ENCODE assay signal across 33 cellular contexts in genomic region chr1:206145771-206146290, GRCh38. TPM values are rescaled to one million over a fixed set of nuclear protein-coding genes. Genes with fewer than 3 reads are reported as not detected.
"Had no signal": no experiment of that assay in that cellular context is flagged by ENCODE, and none has a peak within 500 bp of the region (broad histone marks: within the 10 kb centered on the region; RNA-seq: fewer than 3 reads in every experiment).

No MANE protein-coding gene starts in this region.

- H3K9me3 ChIP-seq: esophagus squamous epithelium, heart right ventricle, left lung, mucosa of descending colon, neutrophil, pancreas, spleen, suprapubic skin, transverse colon, upper lobe of right lung, uterus had no signal

- H3K4me3 ChIP-seq: esophagus squamous epithelium, heart right ventricle, left lung, mucosa of descending colon, pancreas, spleen, suprapubic skin, transverse colon, upper lobe of right lung, uterus had no signal

- H3K9me3 Mint-ChIP-seq: effector memory CD8-positive, alpha-beta T cell; stimulated activated naive CD8-positive, alpha-beta T cell treated with anti-CD3 and anti-CD28 coated beads, Interleukin-15, Interleukin-2, amounts not matched to agents 100 ng/mL and 50 ng/mL, for 24 hours had no signal

- H3K4me1 ChIP-seq: esophagus squamous epithelium, heart right ventricle, left lung, spleen, suprapubic skin, transverse colon, upper lobe of right lung, uterus had no signal

- H3K27ac Mint-ChIP-seq: effector memory CD8-positive, alpha-beta T cell; mesothelial cell of epicardium; naive thymus-derived CD8-positive, alpha-beta T cell; nephron progenitor cell; stimulated activated naive B cell treated with anti-CD40 and anti-IgM and Interleukin-4, amounts not matched to agents 10 μg/mL and 1 μg/mL and 100 μg/mL, for 72 hours; stimulated activated naive CD8-positive, alpha-beta T cell treated with anti-CD3 and anti-CD28 coated beads, Interleukin-15, Interleukin-2, amounts not matched to agents 100 ng/mL and 50 ng/mL, for 24 hours had no signal

- DNase-seq: cortex of kidney; effector memory CD8-positive, alpha-beta T cell; erythroblast; esophagus squamous epithelium; foreskin melanocyte; glutamatergic neuron; heart right ventricle; hippocampal formation; left cardiac atrium; left lung; mesenchymal stem cell; mucosa of descending colon; naive thymus-derived CD8-positive, alpha-beta T cell; nephron progenitor cell; pancreas; spleen; stimulated activated CD4-positive, alpha-beta T cell treated with anti-CD3 and anti-CD28 coated beads, Interleukin-4, amount 100 ng/mL, for 4 hours; stimulated activated naive B cell treated with anti-CD40 and anti-IgM and Interleukin-4, amounts not matched to agents 10 μg/mL and 1 μg/mL and 100 μg/mL, for 72 hours; transverse colon; upper lobe of right lung; uterus had no signal

- H3K27ac ChIP-seq: esophagus squamous epithelium, heart right ventricle, left lung, neutrophil, pancreas, spleen, suprapubic skin, transverse colon, upper lobe of right lung, uterus had no signal

- H3K4me1 Mint-ChIP-seq: stimulated activated naive B cell treated with anti-CD40 and anti-IgM and Interleukin-4, amounts not matched to agents 10 μg/mL and 1 μg/mL and 100 μg/mL, for 72 hours had no signal

- H3K36me3 Mint-ChIP-seq: mesothelial cell of epicardium; naive thymus-derived CD8-positive, alpha-beta T cell; stimulated activated naive B cell treated with anti-CD40 and anti-IgM and Interleukin-4, amounts not matched to agents 10 μg/mL and 1 μg/mL and 100 μg/mL, for 72 hours had no signal

- H3K36me3 ChIP-seq: esophagus squamous epithelium, heart right ventricle, left lung, neutrophil, pancreas, spleen, suprapubic skin, transverse colon, upper lobe of right lung, uterus had no signal

- H3K4me3 Mint-ChIP-seq: effector memory CD8-positive, alpha-beta T cell; mesothelial cell of epicardium; naive thymus-derived CD8-positive, alpha-beta T cell; nephron progenitor cell; stimulated activated naive B cell treated with anti-CD40 and anti-IgM and Interleukin-4, amounts not matched to agents 10 μg/mL and 1 μg/mL and 100 μg/mL, for 72 hours; stimulated activated naive CD8-positive, alpha-beta T cell treated with anti-CD3 and anti-CD28 coated beads, Interleukin-15, Interleukin-2, amounts not matched to agents 100 ng/mL and 50 ng/mL, for 24 hours had no signal

- H3K27me3 ChIP-seq: left lung, pancreas, spleen, transverse colon, upper lobe of right lung, uterus had no signal

RNA-seq across cellular contexts. Expression of gene AVPR1B, which starts 28.6 kb away (rescaled TPM):
- total RNA-seq: dermis microvascular lymphatic vessel endothelial cell; esophagus squamous epithelium; heart right ventricle; kidney epithelial cell; left cardiac atrium; left lung; lower leg skin; lung microvascular endothelial cell; mesothelial cell of epicardium; naive thymus-derived CD8-positive, alpha-beta T cell; omental fat pad; posterior vena cava; pulmonary artery endothelial cell; sciatic nerve; spleen; suprapubic skin; upper lobe of right lung had no signal
- polyA plus RNA-seq: heart right ventricle; naive thymus-derived CD8-positive, alpha-beta T cell; spleen had no signal
